ENCODE assay signal across 27 cellular contexts in the genomic region with DNA sequence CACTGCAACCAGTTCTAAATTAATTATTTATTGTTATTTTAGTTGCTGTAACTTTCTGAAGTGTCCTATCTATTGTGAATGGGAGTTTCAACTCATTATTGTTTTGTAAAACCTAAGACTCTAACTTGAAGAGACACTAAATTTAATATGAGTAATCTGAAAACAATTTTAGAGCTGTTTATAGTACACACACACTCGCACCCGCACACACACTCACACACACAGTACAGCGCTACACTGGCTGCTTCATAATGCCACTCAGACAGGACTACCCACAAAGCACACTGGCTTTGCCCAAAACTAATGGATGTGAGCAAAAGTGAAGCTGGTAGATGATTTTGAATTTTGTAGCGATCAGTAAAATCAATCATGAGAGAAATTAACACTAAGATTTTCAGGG.
A peak's percentile ranks its signal among the peaks of the same experiment; 100 is the strongest.
DNase-seq lines count a peak whose midpoint lies in the region; ATAC-seq, FAIRE-seq and TF ChIP-seq lines count a peak whose summit lies in the region.
"Had no signal": no experiment of that assay in that cellular context is flagged by ENCODE, and none has a peak within 500 bp of the region (broad histone marks: within the 10 kb centered on the region; RNA-seq: fewer than 3 reads in every experiment).

No MANE protein-coding gene starts in this region.

- no peak for TF ChIP-seq RAD21 in IMR-90 (IDR thresholded peaks at IDR 0.05; ENCODE audit: low read length)

- no peak for ATAC-seq in IMR-90 (ENCODE audit: low read depth)
- ATAC-seq: CD8-positive, alpha-beta T cell had no signal

- no TSS peak for BruUV-seq in IMR-90 (replicated peaks; lab: Mats Ljungman, UMichigan)

- in situ Hi-C loops in IMR-90 (cut with MboI; ENCODE audit: low sequenced_read_pairs) (no loop called here), brain microvascular endothelial cell (cut with HindIII; ENCODE audit: low pct_ligation_motif_present, low sequenced_read_pairs) (no loop called here)

- TF ChIP-seq CTCF in AG10803 (conservative IDR thresholded peaks at IDR 0.05; ENCODE audit: low read length) (no peak), IMR-90 (conservative IDR thresholded peaks at IDR 0.05; ENCODE audit: low read depth, low read length) (no peak), brain microvascular endothelial cell (IDR thresholded peaks at IDR 0.05; ENCODE audit: low read depth, low read length, missing control alignments) (no peak), foreskin fibroblast (IDR thresholded peaks at IDR 0.05; ENCODE audit: low read depth, low read length) (no peak)

- CTCF ChIA-PET in IMR-90 (lab: Yijun Ruan, JAX) = interaction anchor here (0.5 kb wide), 1 partner anchor 1538 kb away, joined by 3 read pairs; no protein-coding TSS in a partner anchor

- no peak overlapping the region for H2AK9ac ChIP-seq in IMR-90 (replicated peaks; ENCODE audit: low read depth, low read length, poor library complexity)

- intact Hi-C loops in IMR-90 (cut with micrococcal nuclease) = no loop called here

- no peak overlapping the region for H3K23ac ChIP-seq in IMR-90 (ENCODE audit: low read depth, low read length)

- H3K27me3 ChIP-seq in IMR-90 (ENCODE audit: control insufficient read depth, insufficient read depth, low read length) = no peaks in the 10 kb centered on the region
- no peaks in the 10 kb centered on the region for H3K27me3 ChIP-seq in brain microvascular endothelial cell (replicated peaks)
- H3K27me3 ChIP-seq: BLaER1 treated with 17β-estradiol and CSF1 and Interleukin-3, amounts not matched to agents 10 nM and 100 nM had no signal

- no peaks in the 10 kb centered on the region for H3K9me1 ChIP-seq in IMR-90 (ENCODE audit: insufficient read depth, low read length)

- no CpG with 5 or more reads among the region's 4 CpGs for WGBS in IMR-90 (ENCODE audit: extremely low coverage in 2 of 2, insufficient read length in 1 of 2), 2 experiments

- no peaks in the 10 kb centered on the region for H3K36me3 ChIP-seq in IMR-90 (ENCODE audit: control insufficient read depth, insufficient read depth, low read length)
- no peaks in the 10 kb centered on the region for H3K36me3 ChIP-seq in brain microvascular endothelial cell (replicated peaks)
- H3K36me3 ChIP-seq: BLaER1 treated with 17β-estradiol and CSF1 and Interleukin-3, amounts not matched to agents 10 nM and 100 nM had no signal

- H2AK5ac ChIP-seq in IMR-90 (ENCODE audit: low read depth, low read length) = no peak overlapping the region

- H4K91ac ChIP-seq in IMR-90 (ENCODE audit: insufficient read depth, low read depth, low read length) = no peak overlapping the region

- no peaks in the 10 kb centered on the region for H4K20me1 ChIP-seq in IMR-90 (ENCODE audit: insufficient read depth, low read length)
- H4K20me1 ChIP-seq: BLaER1 treated with 17β-estradiol and CSF1 and Interleukin-3, amounts not matched to agents 10 nM and 100 nM had no signal

- no peaks in the 10 kb centered on the region for H3K4me1 ChIP-seq in IMR-90 (ENCODE audit: control insufficient read depth, insufficient read depth, low read length)

- no peak overlapping the region for H3K14ac ChIP-seq in IMR-90 (replicated peaks; ENCODE audit: low read depth, low read length)

- H3K18ac ChIP-seq in IMR-90 (ENCODE audit: low read depth, low read length) = no peak overlapping the region

- H3K4me3 ChIP-seq in AG10803 (ENCODE audit: low read length) (no peak overlapping the region), IMR-90 (ENCODE audit: insufficient read depth, low read depth, low read length) (no peak overlapping the region), brain microvascular endothelial cell (ENCODE audit: low read depth, low read length) (no peak overlapping the region), foreskin fibroblast (ENCODE audit: low read depth in 1 of 2, low read length in 2 of 2) (no peak overlapping the region)
- H3K4me3 ChIP-seq: BLaER1 treated with 17β-estradiol and CSF1 and Interleukin-3, amounts not matched to agents 10 nM and 100 nM; PC-9; SK-N-MC had no signal

- dilution Hi-C loops in IMR-90 (cut with HindIII; ENCODE audit: low sequenced_read_pairs, unreplicated experiment) = no loop called here

- H2BK120ac ChIP-seq in IMR-90 (ENCODE audit: low read depth, low read length) = no peak overlapping the region

- no peak overlapping the region for H3K4ac ChIP-seq in IMR-90 (ENCODE audit: low read depth, low read length)

- TF ChIP-seq POLR2A in IMR-90 (IDR thresholded peaks at IDR 0.05; ENCODE audit: low read depth, low read length) (no peak), GM12891 (IDR thresholded peaks at IDR 0.05; ENCODE audit: low read depth, low read length) (no peak)

- peak; percentile 5 for DNase-seq in AG10803 (ENCODE audit: low read depth)
- DNase-seq in IMR-90 = no peak
- peak; percentile 32 for DNase-seq in brain microvascular endothelial cell
- DNase-seq in foreskin fibroblast = peak; percentile 14
- no peak for DNase-seq in GM12891 (ENCODE audit: insufficient read length, low spot score)
- DNase-seq in C1 segment of cervical spinal cord (lab: John Stamatoyannopoulos, UW) = no peak
- no peak for DNase-seq in NCI-H2107 treated with DMSO at 0.1 percent for 48 hours (lab: John Stamatoyannopoulos, UW; ENCODE audit: unreplicated experiment)
- no peak for DNase-seq in UCSD-AML1 (lab: John Stamatoyannopoulos, UW; ENCODE audit: unreplicated experiment)
- DNase-seq: ACHN; CD8-positive, alpha-beta T cell; DND-41; H9; MV-4-11; NCI-H1694; NCI-H2107; NCI-H2227 treated with DMSO at 0.1 percent for 48 hours; NCI-H510A treated with DMSO at 0.1 percent for 48 hours; NCI-H748 treated with DMSO at 0.1 percent for 48 hours; PC-9; RPMI8226; SHP77 had no signal

- no peak overlapping the region for H4K5ac ChIP-seq in IMR-90 (ENCODE audit: low read depth, low read length)

- POLR2A ChIA-PET in IMR-90 (lab: Charles Lee; ENCODE audit: unreplicated experiment) = no interaction called here

- H2BK15ac ChIP-seq in IMR-90 (ENCODE audit: low read depth, low read length) = no peak overlapping the region

- H3K4me2 ChIP-seq in IMR-90 (ENCODE audit: low read depth, low read length) = no peak overlapping the region
- H3K4me2 ChIP-seq: BLaER1 treated with 17β-estradiol and CSF1 and Interleukin-3, amounts not matched to agents 10 nM and 100 nM; KMS-11; PC-9 had no signal

- no peaks in the 10 kb centered on the region for H3K9me3 ChIP-seq in IMR-90 (ENCODE audit: control insufficient read depth, insufficient read depth, low read length)
- H3K9me3 ChIP-seq: BLaER1 treated with 17β-estradiol and CSF1 and Interleukin-3, amounts not matched to agents 10 nM and 100 nM had no signal

- no peak overlapping the region for H2BK20ac ChIP-seq in IMR-90 (ENCODE audit: low read depth, low read length)

- no peaks in the 10 kb centered on the region for H3K79me1 ChIP-seq in IMR-90 (ENCODE audit: low read depth in 1 of 2, low read length in 2 of 2)

- H3K27ac ChIP-seq in IMR-90 (ENCODE audit: insufficient read depth, low read length) = no peak overlapping the region
- H3K27ac ChIP-seq in brain microvascular endothelial cell = no peak overlapping the region
- H3K27ac ChIP-seq: 22Rv1; BLaER1 treated with 17β-estradiol and CSF1 and Interleukin-3, amounts not matched to agents 10 nM and 100 nM; KMS-11; PC-9; SK-N-MC had no signal

- no peak overlapping the region for H4K8ac ChIP-seq in IMR-90 (ENCODE audit: low read depth in 2 of 2, low read length in 2 of 2)

- H3K9ac ChIP-seq in IMR-90 (ENCODE audit: low read depth, low read length) = no peak overlapping the region
- H3K9ac ChIP-seq: BLaER1 treated with 17β-estradiol and CSF1 and Interleukin-3, amounts not matched to agents 10 nM and 100 nM; KMS-11 had no signal

- H2AFZ ChIP-seq in IMR-90 (replicated peaks; ENCODE audit: low read length, poor library complexity) = peak overlapping the region; percentile 63
- H2AFZ ChIP-seq: PC-9 had no signal

- H2BK5ac ChIP-seq in IMR-90 (ENCODE audit: low read depth, low read length, poor library complexity, severe bottlenecking) = no peak overlapping the region

- H3K56ac ChIP-seq in IMR-90 (ENCODE audit: extremely low read depth, insufficient read depth, low read length) = no peak overlapping the region

- FAIRE-seq in GM12891 (lab: Jason Lieb, UNC) = no peak
- FAIRE-seq: G401.6, HTR-8/SVneo had no signal

TF ChIP-seq in IMR-90, 13 proteins besides CTCF, POLR2A, EP300 and RAD21 (continues in another document):
- no peak for TF ChIP-seq RFX5 (IDR thresholded peaks at IDR 0.05; ENCODE audit: low read depth, low read length)
- TF ChIP-seq, protein P1, sequence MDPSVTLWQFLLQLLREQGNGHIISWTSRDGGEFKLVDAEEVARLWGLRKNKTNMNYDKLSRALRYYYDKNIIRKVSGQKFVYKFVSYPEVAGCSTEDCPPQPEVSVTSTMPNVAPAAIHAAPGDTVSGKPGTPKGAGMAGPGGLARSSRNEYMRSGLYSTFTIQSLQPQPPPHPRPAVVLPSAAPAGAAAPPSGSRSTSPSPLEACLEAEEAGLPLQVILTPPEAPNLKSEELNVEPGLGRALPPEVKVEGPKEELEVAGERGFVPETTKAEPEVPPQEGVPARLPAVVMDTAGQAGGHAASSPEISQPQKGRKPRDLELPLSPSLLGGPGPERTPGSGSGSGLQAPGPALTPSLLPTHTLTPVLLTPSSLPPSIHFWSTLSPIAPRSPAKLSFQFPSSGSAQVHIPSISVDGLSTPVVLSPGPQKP (IDR thresholded peaks at IDR 0.05; ENCODE audit: borderline replicate concordance, low read depth, low read length) = no peak
- TF ChIP-seq CHD1 (IDR thresholded peaks at IDR 0.05; ENCODE audit: low read depth, low read length) = no peak
- no peak for TF ChIP-seq MAZ (IDR thresholded peaks at IDR 0.05; ENCODE audit: borderline replicate concordance, low read depth, low read length)
- TF ChIP-seq CEBPB (IDR thresholded peaks at IDR 0.05; ENCODE audit: low read depth, low read length) = no peak
- TF ChIP-seq SMC3 (IDR thresholded peaks at IDR 0.05; ENCODE audit: low read depth, low read length) = no peak

TF ChIP-seq in GM12891, 5 proteins besides CTCF, POLR2A, EP300 and RAD21:
- no peak for TF ChIP-seq PAX5 (IDR thresholded peaks at IDR 0.05; ENCODE audit: insufficient read depth, low read length, severe bottlenecking)
- no peak for TF ChIP-seq POU2F2 (IDR thresholded peaks at IDR 0.05; ENCODE audit: low read depth, low read length)
- no peak for TF ChIP-seq POLR2AphosphoS5 (IDR thresholded peaks at IDR 0.05; ENCODE audit: low read depth, low read length)
- TF ChIP-seq SPI1 (IDR thresholded peaks at IDR 0.05; ENCODE audit: low read depth, low read length) = no peak
- no peak for TF ChIP-seq TAF1 (IDR thresholded peaks at IDR 0.05; ENCODE audit: low read depth, low read length)

Comparison
In these comparisons a context has a peak if more than half of its experiments do, and no peak if none do; other contexts are left out.
1. DNase-seq: peak in AG10803 (single experiment), brain microvascular endothelial cell (single experiment) and foreskin fibroblast (2 of 2); none in IMR-90 (single experiment), GM12891 (single experiment), C1 segment of cervical spinal cord (0 of 14), NCI-H2107 treated with DMSO at 0.1 percent for 48 hours (single experiment) and UCSD-AML1 (single experiment).